Comparison of ENCODE assay signal across 1 cellular context in genomic region chr4:17018013-17018412, GRCh38.
TF ChIP-seq lines count a peak whose summit lies in the region.

No MANE protein-coding gene starts in this region.

TF ChIP-seq in WTC11, 78 proteins besides CTCF, POLR2A, EP300 and RAD21 (continued from another document):
- TF ChIP-seq ZNF281 (CRISPR knock-in tag; IDR thresholded peaks at IDR 0.05) = no peak
- no peak for TF ChIP-seq MYBL2 (CRISPR knock-in tag; IDR thresholded peaks at IDR 0.05)
- TF ChIP-seq PRRX2 (CRISPR knock-in tag; IDR thresholded peaks at IDR 0.05) = no peak
- no peak for TF ChIP-seq GTF2I (CRISPR knock-in tag; conservative IDR thresholded peaks at IDR 0.05)
